Comparison of ENCODE assay signal across 9 cellular contexts in genomic region chr4:6546681-6547447, GRCh38. TPM values are rescaled to one million over a fixed set of nuclear protein-coding genes. Genes with fewer than 3 reads are reported as not detected.
A peak's percentile ranks its signal among the peaks of the same experiment; 100 is the strongest.
DNase-seq lines count a peak whose midpoint lies in the region; ATAC-seq, FAIRE-seq and TF ChIP-seq lines count a peak whose summit lies in the region.
"Had no signal": no experiment of that assay in that cellular context is flagged by ENCODE, and none has a peak within 500 bp of the region (broad histone marks: within the 10 kb centered on the region; RNA-seq: fewer than 3 reads in every experiment).

No MANE protein-coding gene starts in this region.

- H3K9me3 Mint-ChIP-seq in type B pancreatic cell: no peaks in the 10 kb centered on the region

- no peak overlapping the region for H3K18ac ChIP-seq in neuronal stem cell (ENCODE audit: low read length)

- H3K4me2 ChIP-seq in fibroblast of lung (ENCODE audit: extremely low read depth, insufficient read depth, low read length) (no peak overlapping the region), neuronal stem cell (ENCODE audit: insufficient read depth, low read length, poor library complexity, severe bottlenecking) (no peak overlapping the region)

- no peak overlapping the region for H2BK120ac ChIP-seq in neuronal stem cell (ENCODE audit: low read depth, low read length)

- no peak overlapping the region for H2BK12ac ChIP-seq in neuronal stem cell (ENCODE audit: low read length)

- H3K9me3 ChIP-seq in fibroblast of lung (ENCODE audit: control insufficient read depth, insufficient read depth, low read depth, low read length) (no peaks in the 10 kb centered on the region), neuronal stem cell (replicated peaks in 1 of 2; ENCODE audit: control insufficient read depth in 2 of 2, insufficient read depth in 1 of 2, low read depth in 1 of 2, low read length in 2 of 2) (peaks cover 0 to 4% of the 10 kb centered on the region in 2 donors)

- no peaks in the 10 kb centered on the region for H3K36me3 Mint-ChIP-seq in type B pancreatic cell

- H2BK15ac ChIP-seq in neuronal stem cell (ENCODE audit: low read length): no peak overlapping the region

- no peak overlapping the region for H3K14ac ChIP-seq in neuronal stem cell (ENCODE audit: low read length)

- no peak overlapping the region for H4K91ac ChIP-seq in neuronal stem cell (ENCODE audit: low read depth, low read length, poor library complexity)

- DNase-seq in D721Med (ENCODE audit: insufficient read length, low spot score) (peak; percentile 56), NOMO-1 treated with DMSO at 0.1 percent for 48 hours (lab: John Stamatoyannopoulos, UW; ENCODE audit: unreplicated experiment) (peak; percentile 51), fibroblast of lung (ENCODE audit: low read depth in 2 of 2) (peak; percentile 58 to 78), neuronal stem cell (ENCODE audit: low spot score) (peak; percentile 86), type B pancreatic cell (ENCODE audit: extremely low spot score, unreplicated experiment) (no peak), DMS153 (lab: John Stamatoyannopoulos, UW) (no peak)
- DNase-seq in activated T-cell treated with anti-CD3 and anti-CD28 coated beads, Interleukin-2, amount 50 U/mL, for 1 hour: peak; percentile 41

- ATAC-seq in HG02938 (IDR thresholded peaks at IDR 0.05; ENCODE audit: unreplicated experiment): peak; percentile 59

- H3K9ac ChIP-seq in fibroblast of lung (ENCODE audit: insufficient read depth, low read length) (no peak overlapping the region), neuronal stem cell (ENCODE audit: low read depth, low read length, poor library complexity) (no peak overlapping the region)

- no peak overlapping the region for H3K4me3 Mint-ChIP-seq in type B pancreatic cell
- H3K4me3 Mint-ChIP-seq: T-helper 1 cell treated with Interleukin-12 subunit alpha and Interleukin-12 subunit beta and Interleukin-4 antibody, amounts not matched to agents 30 μg/mL and 1 μg/mL, for 36 hours had no signal

- H3K27ac Mint-ChIP-seq in type B pancreatic cell: no peak overlapping the region
- H3K27ac Mint-ChIP-seq: T-helper 1 cell treated with Interleukin-12 subunit alpha and Interleukin-12 subunit beta and Interleukin-4 antibody, amounts not matched to agents 30 μg/mL and 1 μg/mL, for 36 hours had no signal

- TF ChIP-seq CTCF in D721Med (IDR thresholded peaks at IDR 0.05; ENCODE audit: insufficient read depth, missing control alignments) (peak; percentile 84), fibroblast of lung (conservative IDR thresholded peaks at IDR 0.05 in 1 of 2, IDR thresholded peaks at IDR 0.05 in 1 of 2; ENCODE audit: low read depth in 1 of 2, low read length in 2 of 2) (peak; percentile 85 to 86), type B pancreatic cell (conservative IDR thresholded peaks at IDR 0.05) (peak; percentile 99)

- WGBS in neuronal stem cell (ENCODE audit: extremely low coverage in 2 of 2, insufficient read length in 2 of 2, insufficient replicate concordance in 1 of 2), 2 donors: no CpG with 5 or more reads among the region's 19 CpGs

- H3K4me3 ChIP-seq in fibroblast of lung (replicated peaks in 1 of 4; ENCODE audit: control extremely low read depth in 1 of 4, insufficient read depth in 1 of 4, low read depth in 3 of 4, low read length in 4 of 4) (no peak overlapping the region), neuronal stem cell (ENCODE audit: low read length in 2 of 2) (no peak overlapping the region)

- FAIRE-seq in D721Med (lab: Jason Lieb, UNC): no peak

- no peak overlapping the region for H2BK5ac ChIP-seq in neuronal stem cell (ENCODE audit: low read length)

- no peaks in the 10 kb centered on the region for H3K4me1 Mint-ChIP-seq in type B pancreatic cell (ENCODE audit: unreplicated experiment)

- no peaks in the 10 kb centered on the region for H4K20me1 ChIP-seq in fibroblast of lung (ENCODE audit: control insufficient read depth, extremely low read depth, insufficient read depth, low read length)

- no peak overlapping the region for H2AFZ ChIP-seq in fibroblast of lung (ENCODE audit: low read length)
- H2AFZ ChIP-seq in neuronal stem cell (ENCODE audit: low read length): no peak overlapping the region

- H3K23ac ChIP-seq in neuronal stem cell (ENCODE audit: low read depth, low read length, poor library complexity): no peak overlapping the region

- no peaks in the 10 kb centered on the region for H3K36me3 ChIP-seq in fibroblast of lung (ENCODE audit: control insufficient read depth, insufficient read depth, low read length)
- no peaks in the 10 kb centered on the region for H3K36me3 ChIP-seq in neuronal stem cell (replicated peaks in 1 of 2; ENCODE audit: control insufficient read depth in 2 of 2, insufficient read depth in 2 of 2, low read length in 2 of 2)

- no peak overlapping the region for H3K4ac ChIP-seq in neuronal stem cell (ENCODE audit: low read length)

- no peaks in the 10 kb centered on the region for H3K4me1 ChIP-seq in fibroblast of lung (ENCODE audit: control insufficient read depth, extremely low read depth, insufficient read depth, low read length)
- H3K4me1 ChIP-seq in neuronal stem cell (ENCODE audit: control insufficient read depth in 2 of 2, insufficient read depth in 1 of 2, low read depth in 1 of 2, low read length in 2 of 2): no peaks in the 10 kb centered on the region

- H3K79me2 ChIP-seq in fibroblast of lung (ENCODE audit: control insufficient read depth, insufficient read depth, low read length): no peaks in the 10 kb centered on the region

- H3K27me3 Mint-ChIP-seq in type B pancreatic cell: peaks cover 54% of the 10 kb centered on the region

- no peak overlapping the region for H4K8ac ChIP-seq in neuronal stem cell (ENCODE audit: low read depth, low read length)

- no peaks in the 10 kb centered on the region for H3K79me1 ChIP-seq in neuronal stem cell (ENCODE audit: low read depth, low read length)

- H3K27me3 ChIP-seq in fibroblast of lung (ENCODE audit: control insufficient read depth, insufficient read depth, low read length) (no peaks in the 10 kb centered on the region), neuronal stem cell (ENCODE audit: control insufficient read depth in 3 of 3, insufficient read depth in 3 of 3, low read depth in 1 of 3, low read length in 3 of 3) (peaks cover 0 to 18% (median 2%) of the 10 kb centered on the region in 3 experiments)

- no peak overlapping the region for H2AK5ac ChIP-seq in neuronal stem cell (ENCODE audit: low read depth, low read length)

- H3K27ac ChIP-seq in fibroblast of lung (ENCODE audit: insufficient read depth, low read length) (no peak overlapping the region), neuronal stem cell (replicated peaks; ENCODE audit: low read length) (no peak overlapping the region)

RNA-seq across cellular contexts. Expression of gene MAN2B2, which starts 28.1 kb away (rescaled TPM):
- total RNA-seq in fibroblast of lung (11.8 and 19.0 TPM in 2 replicates), type B pancreatic cell (ENCODE audit: low replicate concordance) (17.4 and 23.4 TPM in 2 replicates)
- 24.8 and 27.2 TPM in 2 replicates for polyA plus RNA-seq in fibroblast of lung
- 25.3 and 33.9 TPM in 2 replicates for polyA plus RNA-seq in fibroblast of lung (2012)
- polyA minus RNA-seq in fibroblast of lung (ENCODE audit: low replicate concordance): 27.9 and 58.6 TPM in 2 replicates
- 3.9 TPM for polyA plus RNA-seq in neuronal stem cell (2013, experiment 1 of 2)
- polyA plus RNA-seq in neuronal stem cell (2013, experiment 2 of 2): 4.0 TPM

Comparison
In these comparisons a context has a peak if more than half of its experiments do, and no peak if none do; other contexts are left out.
1. DNase-seq: peak in D721Med (single experiment), NOMO-1 treated with DMSO at 0.1 percent for 48 hours (single experiment), activated T-cell treated with anti-CD3 and anti-CD28 coated beads, Interleukin-2, amount 50 U/mL, for 1 hour (single experiment), fibroblast of lung (2 of 2) and neuronal stem cell (single experiment); none in type B pancreatic cell (single experiment) and DMS153 (single experiment).
2. Peak in every context shown above with its lines, with median percentiles within 50 percentile points of each other: CTCF ChIP-seq.